Comparison of ENCODE assay signal across 1 cellular context in genomic region chr9:107282759-107283620, GRCh38.
TF ChIP-seq lines count a peak whose summit lies in the region.

RAD23B (plus strand) TSS chr9:107283279; CDS start chr9:107283630, 351 bp downstream.

TF ChIP-seq in HepG2, 621 proteins besides CTCF, POLR2A, EP300 and RAD21 (continued from another document and continues in another):
- peak; percentile 34; the same call in 1 of the 2 replicates for TF ChIP-seq HMGXB3 (CRISPR knock-in tag; IDR thresholded peaks at IDR 0.05; ENCODE audit: borderline replicate concordance)
- TF ChIP-seq THAP11 (CRISPR knock-in tag; IDR thresholded peaks at IDR 0.05): peak; percentile 86
- TF ChIP-seq ZNF124 (CRISPR knock-in tag; IDR thresholded peaks at IDR 0.05): peak; percentile 30; the same call in 1 of the 2 replicates
- TF ChIP-seq ZNF10 (CRISPR knock-in tag; IDR thresholded peaks at IDR 0.05; ENCODE audit: borderline replicate concordance, low read depth): no peak
- TF ChIP-seq ZNF619 (CRISPR knock-in tag; IDR thresholded peaks at IDR 0.05): peak; percentile 66; the same call in 1 of the 2 replicates
- TF ChIP-seq CCAR2 (optimal IDR thresholded peaks at IDR 0.05; ENCODE audit: low read depth, low read length): no peak
- no peak; the same call in 1 of the 2 replicates for TF ChIP-seq ZIK1 (CRISPR knock-in tag; IDR thresholded peaks at IDR 0.05; ENCODE audit: borderline replicate concordance, low read depth)
- 0 out of 2 replicates have a peak, but pooled peaks have one; percentile 30 for TF ChIP-seq SMAD3 (CRISPR knock-in tag; IDR thresholded peaks at IDR 0.05)
- no peak for TF ChIP-seq NFATC3 (CRISPR knock-in tag; IDR thresholded peaks at IDR 0.05)
- TF ChIP-seq PREB (CRISPR knock-in tag; IDR thresholded peaks at IDR 0.05): no peak
- no peak for TF ChIP-seq ZNF549 (CRISPR knock-in tag; IDR thresholded peaks at IDR 0.05)
- TF ChIP-seq KDM6A (CRISPR knock-in tag; IDR thresholded peaks at IDR 0.05; ENCODE audit: low read depth): no peak
- peak; percentile 73; the same call in 1 of the 2 replicates for TF ChIP-seq SPEN (CRISPR knock-in tag; IDR thresholded peaks at IDR 0.05; ENCODE audit: low read depth)
- TF ChIP-seq ZNF607 (CRISPR knock-in tag; IDR thresholded peaks at IDR 0.05; ENCODE audit: borderline replicate concordance): no peak; the same call in 1 of the 2 replicates
- TF ChIP-seq MLLT10 (CRISPR knock-in tag; IDR thresholded peaks at IDR 0.05): no peak
- TF ChIP-seq ZBTB49 (CRISPR knock-in tag; IDR thresholded peaks at IDR 0.05; ENCODE audit: borderline replicate concordance): no peak
- TF ChIP-seq ZNF468 (CRISPR knock-in tag; IDR thresholded peaks at IDR 0.05): no peak
- no peak; the same call in 1 of the 2 replicates for TF ChIP-seq SMYD3 (CRISPR knock-in tag; IDR thresholded peaks at IDR 0.05)
- peak; percentile 85; the same call in 1 of the 2 replicates for TF ChIP-seq DR1 (CRISPR knock-in tag; IDR thresholded peaks at IDR 0.05)
- TF ChIP-seq ZNF235 (CRISPR knock-in tag; IDR thresholded peaks at IDR 0.05; ENCODE audit: borderline replicate concordance): 0 out of 2 replicates have a peak, but pooled peaks have one; percentile 29
- no peak for TF ChIP-seq ELK4 (CRISPR knock-in tag; IDR thresholded peaks at IDR 0.05; ENCODE audit: borderline replicate concordance)
- peak; percentile 97 for TF ChIP-seq NFE2L1 (CRISPR knock-in tag; IDR thresholded peaks at IDR 0.05; ENCODE audit: borderline replicate concordance)
- no peak for TF ChIP-seq HOXA9 (CRISPR knock-in tag; IDR thresholded peaks at IDR 0.05; ENCODE audit: borderline replicate concordance)
- no peak for TF ChIP-seq ATRX (CRISPR knock-in tag; IDR thresholded peaks at IDR 0.05; ENCODE audit: borderline replicate concordance)
- peak; percentile 59 for TF ChIP-seq ZNF18 (CRISPR knock-in tag; IDR thresholded peaks at IDR 0.05; ENCODE audit: insufficient replicate concordance)
- TF ChIP-seq ZFP37 (CRISPR knock-in tag; IDR thresholded peaks at IDR 0.05; ENCODE audit: borderline replicate concordance): no peak
- peak; percentile 74 for TF ChIP-seq PAXIP1 (CRISPR knock-in tag; conservative IDR thresholded peaks at IDR 0.05)
- TF ChIP-seq ZFAT (CRISPR knock-in tag; conservative IDR thresholded peaks at IDR 0.05): 0 out of 2 replicates have a peak, but pooled peaks have one; percentile 11
- peak; percentile 78 for TF ChIP-seq HINFP (CRISPR knock-in tag; IDR thresholded peaks at IDR 0.05; ENCODE audit: low read depth)
- no peak for TF ChIP-seq SRF (IDR thresholded peaks at IDR 0.05; ENCODE audit: low read depth, low read length)
- peak; percentile 98 for TF ChIP-seq RBFOX2 (IDR thresholded peaks at IDR 0.05; ENCODE audit: low read depth, low read length)
- TF ChIP-seq THAP9 (CRISPR knock-in tag; IDR thresholded peaks at IDR 0.05; ENCODE audit: borderline replicate concordance): peak; percentile 26; the same call in 1 of the 2 replicates
- TF ChIP-seq CBX2 (IDR thresholded peaks at IDR 0.05; ENCODE audit: low read depth, low read length): no peak
- TF ChIP-seq CBX2 (CRISPR knock-in tag; IDR thresholded peaks at IDR 0.05; ENCODE audit: low read depth): no peak
